10 cellular contexts compared by ENCODE assay signal in genomic region chr2:150476809-150477302, GRCh38. TPM values are rescaled to one million over a fixed set of nuclear protein-coding genes. Genes with fewer than 3 reads are reported as not detected.
DNase-seq lines count a peak whose midpoint lies in the region; ATAC-seq, FAIRE-seq and TF ChIP-seq lines count a peak whose summit lies in the region.
"Had no signal": no experiment of that assay in that cellular context is flagged by ENCODE, and none has a peak within 500 bp of the region (broad histone marks: within the 10 kb centered on the region; RNA-seq: fewer than 3 reads in every experiment).

No MANE protein-coding gene starts in this region.

- H3K4me2 ChIP-seq in astrocyte (ENCODE audit: low read length) (peak overlapping the region; percentile 75), hepatocyte (peak overlapping the region; percentile 88)

- peak overlapping the region; percentile 72 for H3K4me3 Mint-ChIP-seq in astrocyte (ENCODE audit: unreplicated experiment)

- H3K27ac Mint-ChIP-seq in astrocyte (ENCODE audit: unreplicated experiment), result peak overlapping the region; percentile 43
- H3K27ac Mint-ChIP-seq in activated naive CD4-positive, alpha-beta T cell treated with anti-CD3 and anti-CD28 coated beads, Interleukin-2, amount 50 U/mL, for 72 hours, result no peak overlapping the region

- no peaks in the 10 kb centered on the region for H3K27me3 ChIP-seq in astrocyte (ENCODE audit: insufficient read depth, low read length)
- no peaks in the 10 kb centered on the region for H3K27me3 ChIP-seq in hepatocyte
- no peaks in the 10 kb centered on the region for H3K27me3 ChIP-seq in skeletal muscle tissue (ENCODE audit: control insufficient read depth in 3 of 3, insufficient read depth in 3 of 3, low read length in 3 of 3)

- peak overlapping the region; percentile 79 for H3K27ac ChIP-seq in astrocyte (ENCODE audit: low read depth, low read length)
- H3K27ac ChIP-seq in hepatocyte, result peak overlapping the region; percentile 94
- peak overlapping the region; percentile 34 for H3K27ac ChIP-seq in skeletal muscle tissue (ENCODE audit: low read depth, low read length)

- peaks cover 22% of the 10 kb centered on the region for H3K36me3 Mint-ChIP-seq in astrocyte (ENCODE audit: low read depth, unreplicated experiment)
- H3K36me3 Mint-ChIP-seq in activated naive CD4-positive, alpha-beta T cell treated with anti-CD3 and anti-CD28 coated beads, Interleukin-2, amount 50 U/mL, for 72 hours, result no peaks in the 10 kb centered on the region

- no peaks in the 10 kb centered on the region for H3K9me3 Mint-ChIP-seq in astrocyte (ENCODE audit: unreplicated experiment)
- H3K9me3 Mint-ChIP-seq in activated naive CD4-positive, alpha-beta T cell treated with anti-CD3 and anti-CD28 coated beads, Interleukin-2, amount 50 U/mL, for 72 hours, result peaks cover 4% of the 10 kb centered on the region in 2 donors

- WGBS in hepatocyte (ENCODE audit: low lambda C conversion rate, missing lambda C conversion rate), result 54% methylated on average over 7 of the region's 7 CpGs

- TF ChIP-seq CTCF in astrocyte (IDR thresholded peaks at IDR 0.05; ENCODE audit: insufficient read depth, low read depth, low read length) (no peak), hepatocyte (IDR thresholded peaks at IDR 0.05; ENCODE audit: poor library complexity) (no peak)

- H3K79me2 ChIP-seq in astrocyte (ENCODE audit: insufficient read depth, low read length) (peaks cover 97% of the 10 kb centered on the region), hepatocyte (peaks cover 97% of the 10 kb centered on the region)

- no peaks in the 10 kb centered on the region for H3K27me3 Mint-ChIP-seq in astrocyte (ENCODE audit: low read depth, unreplicated experiment)

- H3K9me2 ChIP-seq in hepatocyte (replicated peaks; ENCODE audit: insufficient read depth), result no peaks in the 10 kb centered on the region

- FAIRE-seq in astrocyte (lab: Jason Lieb, UNC), result no peak

- peaks cover 50% of the 10 kb centered on the region for H3K36me3 ChIP-seq in astrocyte (ENCODE audit: insufficient read depth, low read length)
- H3K36me3 ChIP-seq in hepatocyte (replicated peaks; ENCODE audit: insufficient read depth, low read depth), result no peaks in the 10 kb centered on the region
- H3K36me3 ChIP-seq in skeletal muscle tissue (ENCODE audit: control insufficient read depth in 3 of 3, insufficient read depth in 3 of 3, low read length in 3 of 3), result peaks cover 0 to 4% (median 4%) of the 10 kb centered on the region in 3 donors

- H2AFZ ChIP-seq in astrocyte (ENCODE audit: low read depth, low read length) (no peak overlapping the region), hepatocyte (no peak overlapping the region)

- H3K9ac ChIP-seq in astrocyte (ENCODE audit: low read length) (peak overlapping the region; percentile 71), skeletal muscle tissue (ENCODE audit: low read depth in 1 of 3, low read length in 3 of 3) (peak overlapping the region in 1 of 3 donors; percentile 20)

- ATAC-seq in GM18870 (IDR thresholded peaks at IDR 0.05; ENCODE audit: unreplicated experiment) (peak; percentile 43), GM21367 (IDR thresholded peaks at IDR 0.05; ENCODE audit: unreplicated experiment) (no peak), GM18868 (IDR thresholded peaks at IDR 0.05; ENCODE audit: unreplicated experiment) (no peak), HG02623 (IDR thresholded peaks at IDR 0.05; ENCODE audit: unreplicated experiment) (no peak)
- ATAC-seq in activated naive CD4-positive, alpha-beta T cell treated with anti-CD3 and anti-CD28 coated beads, Interleukin-2, amount 50 U/mL, for 72 hours, result no peak

- H3K4me1 ChIP-seq in astrocyte (ENCODE audit: insufficient read depth, low read length), result peaks cover 91% of the 10 kb centered on the region
- H3K4me1 ChIP-seq in hepatocyte (ENCODE audit: insufficient read depth), result peaks cover 99% of the 10 kb centered on the region
- H3K4me1 ChIP-seq in skeletal muscle tissue (ENCODE audit: control insufficient read depth in 3 of 3, insufficient read depth in 3 of 3, low read length in 3 of 3), result peaks cover 7 to 36% (median 7%) of the 10 kb centered on the region in 3 donors

- H3K4me3 ChIP-seq in astrocyte (ENCODE audit: insufficient read depth, low read depth, low read length) (no peak overlapping the region), hepatocyte (no peak overlapping the region), skeletal muscle tissue (ENCODE audit: low read length in 3 of 3) (no peak overlapping the region)

- DNase-seq in astrocyte (ENCODE audit: low read depth), result no peak
- no peak for DNase-seq in hepatocyte (ENCODE audit: low spot score)
- no peak for DNase-seq in activated naive CD4-positive, alpha-beta T cell treated with anti-CD3 and anti-CD28 coated beads, Interleukin-2, amount 50 U/mL, for 72 hours (ENCODE audit: low spot score in 2 of 2)
- DNase-seq: NCI-H2081 treated with DMSO at 0.1 percent for 48 hours, SIG-M5 had no signal

- H3K9me3 ChIP-seq in astrocyte (ENCODE audit: insufficient read depth, low read depth, low read length), result no peaks in the 10 kb centered on the region
- no peaks in the 10 kb centered on the region for H3K9me3 ChIP-seq in hepatocyte (ENCODE audit: low read depth)
- no peaks in the 10 kb centered on the region for H3K9me3 ChIP-seq in skeletal muscle tissue (ENCODE audit: control insufficient read depth in 3 of 3, low read length in 3 of 3)

- H3K4me1 Mint-ChIP-seq in astrocyte (ENCODE audit: low read depth, unreplicated experiment), result peaks cover 86% of the 10 kb centered on the region

- peaks cover 63% of the 10 kb centered on the region for H4K20me1 ChIP-seq in astrocyte (ENCODE audit: insufficient read depth, low read length)
- H4K20me1 ChIP-seq in hepatocyte (ENCODE audit: insufficient read depth, poor library complexity, severe bottlenecking), result peaks cover 76% of the 10 kb centered on the region

RNA-seq across cellular contexts. Expression of gene RND3, which starts 10.6 kb away (rescaled TPM):
- total RNA-seq in astrocyte (92.0 and 117 TPM in 2 replicates), hepatocyte (133 and 135 TPM in 2 replicates), skeletal muscle tissue (44.4 TPM)
- 110 and 118 TPM in 2 replicates for polyA plus RNA-seq in hepatocyte
- not detected for total RNA-seq in activated naive CD4-positive, alpha-beta T cell treated with anti-CD3 and anti-CD28 coated beads, Interleukin-2, amount 50 U/mL, for 72 hours

Comparison
In these comparisons a context has a peak if more than half of its experiments do, and no peak if none do; other contexts are left out.
1. H3K27ac ChIP-seq: peak in every context shown above with its lines; median percentile 94 in hepatocyte; 79 in astrocyte; 34 in skeletal muscle tissue.
2. RNA of gene RND3, which starts 10.6 kb away (total RNA-seq): 133 to 135 TPM in hepatocyte, 92.0 to 117 TPM in astrocyte and 44.4 TPM in skeletal muscle tissue (single experiment); not detected in activated naive CD4-positive, alpha-beta T cell treated with anti-CD3 and anti-CD28 coated beads, Interleukin-2, amount 50 U/mL, for 72 hours; every median in the first group is over 10 times any median in the second.